In the genomic region with DNA sequence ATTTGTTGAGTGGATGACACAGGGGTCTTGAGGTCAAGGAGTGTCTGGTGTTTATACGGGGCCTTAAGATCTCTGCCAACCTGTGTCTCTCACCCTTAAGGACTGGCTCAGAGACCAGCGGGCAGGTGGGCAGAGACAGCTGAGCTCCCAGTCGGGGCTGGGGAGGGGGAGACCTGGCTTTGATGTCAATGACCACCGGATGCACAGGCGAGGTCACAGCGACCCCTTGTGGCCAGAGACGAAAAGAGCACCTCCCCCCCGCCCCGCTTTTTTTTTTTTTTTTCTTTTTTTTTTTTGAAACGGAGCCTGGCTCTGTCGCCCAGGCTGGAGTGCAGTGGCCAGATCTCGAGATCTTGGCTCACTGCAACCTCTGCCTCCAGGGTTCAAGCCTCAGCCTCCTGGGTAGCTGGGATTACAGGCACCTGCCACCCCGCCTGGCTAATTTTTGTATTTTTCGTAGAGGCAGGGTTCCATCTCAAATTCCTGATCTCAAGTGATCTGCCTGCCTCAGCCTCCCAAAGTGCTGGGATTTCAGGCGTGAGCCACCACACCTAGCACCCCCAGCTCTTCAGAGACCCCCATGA, we compare ENCODE assay signal across 9 cellular contexts. TPM values are rescaled to one million over a fixed set of nuclear protein-coding genes. Genes with fewer than 3 reads are reported as not detected.
A peak's percentile ranks its signal among the peaks of the same experiment; 100 is the strongest.
DNase-seq lines count a peak whose midpoint lies in the region; ATAC-seq and TF ChIP-seq lines count a peak whose summit lies in the region.
"Had no signal": no experiment of that assay in that cellular context is flagged by ENCODE, and none has a peak within 500 bp of the region (broad histone marks: within the 10 kb centered on the region; RNA-seq: fewer than 3 reads in every experiment).

No MANE protein-coding gene starts in this region.

- peaks cover 20% of the 10 kb centered on the region for H3K4me1 Mint-ChIP-seq in activated naive CD4-positive, alpha-beta T cell treated with anti-CD3 and anti-CD28 coated beads for 36 hours (ENCODE audit: low read depth)
- peaks cover 6% of the 10 kb centered on the region for H3K4me1 Mint-ChIP-seq in type B pancreatic cell (ENCODE audit: unreplicated experiment)

- no peaks in the 10 kb centered on the region for H3K9me3 Mint-ChIP-seq in activated naive CD4-positive, alpha-beta T cell treated with anti-CD3 and anti-CD28 coated beads for 36 hours
- H3K9me3 Mint-ChIP-seq in type B pancreatic cell: no peaks in the 10 kb centered on the region
- H3K9me3 Mint-ChIP-seq: naive B cell had no signal

- peaks cover 13% of the 10 kb centered on the region for H3K36me3 Mint-ChIP-seq in activated naive CD4-positive, alpha-beta T cell treated with anti-CD3 and anti-CD28 coated beads for 36 hours (ENCODE audit: low read depth)
- H3K36me3 Mint-ChIP-seq in type B pancreatic cell: peaks cover 4% of the 10 kb centered on the region

- DNase-seq in NCI-H82 (lab: John Stamatoyannopoulos, UW): peak; percentile 36
- no peak for DNase-seq in NCI-H82 treated with DMSO at 0.1 percent for 48 hours (lab: John Stamatoyannopoulos, UW; ENCODE audit: unreplicated experiment)
- peak; percentile 60 for DNase-seq in activated naive CD4-positive, alpha-beta T cell treated with anti-CD3 and anti-CD28 coated beads for 36 hours
- DNase-seq in islet precursor cell: peak; percentile 68
- DNase-seq in type B pancreatic cell (ENCODE audit: extremely low spot score, unreplicated experiment): no peak
- DNase-seq: naive B cell had no signal

- no peak overlapping the region for H3K27ac Mint-ChIP-seq in activated naive CD4-positive, alpha-beta T cell treated with anti-CD3 and anti-CD28 coated beads for 36 hours
- H3K27ac Mint-ChIP-seq in type B pancreatic cell: no peak overlapping the region

- H3K27me3 Mint-ChIP-seq in activated naive CD4-positive, alpha-beta T cell treated with anti-CD3 and anti-CD28 coated beads for 36 hours (ENCODE audit: low read depth): no peaks in the 10 kb centered on the region
- H3K27me3 Mint-ChIP-seq in type B pancreatic cell: no peaks in the 10 kb centered on the region
- H3K27me3 Mint-ChIP-seq: naive B cell had no signal

- ATAC-seq in GM21576 (IDR thresholded peaks at IDR 0.05; ENCODE audit: unreplicated experiment): no peak
- no peak for ATAC-seq in GM21515 (IDR thresholded peaks at IDR 0.05; ENCODE audit: unreplicated experiment)

- H3K4me3 Mint-ChIP-seq in activated naive CD4-positive, alpha-beta T cell treated with anti-CD3 and anti-CD28 coated beads for 36 hours: no peak overlapping the region
- H3K4me3 Mint-ChIP-seq in type B pancreatic cell: no peak overlapping the region

- intact Hi-C loops in activated naive CD4-positive, alpha-beta T cell treated with anti-CD3 and anti-CD28 coated beads for 36 hours (cut with micrococcal nuclease): loop anchor here (1.0 kb wide), 1 partner anchor 164 kb away; no protein-coding TSS in a partner anchor

- TF ChIP-seq CTCF in LNCAP (IDR thresholded peaks at IDR 0.05) (peak; percentile 77), type B pancreatic cell (conservative IDR thresholded peaks at IDR 0.05) (peak; percentile 84)

- CTCF ChIA-PET in activated naive CD4-positive, alpha-beta T cell treated with anti-CD3 and anti-CD28 coated beads for 36 hours (lab: Charles Lee): interaction anchor here (0.6 to 3.1 kb wide), 3 partner anchors 74 to 1250 kb away, joined by 3 to 22 read pairs (median 5); no protein-coding TSS in a partner anchor

RNA-seq across cellular contexts. Expression of a gene that starts 12.1 kb away (rescaled TPM):
- under 1 TPM; 0.69 to 0.79 TPM for total RNA-seq in activated naive CD4-positive, alpha-beta T cell treated with anti-CD3 and anti-CD28 coated beads for 36 hours
- total RNA-seq in type B pancreatic cell (ENCODE audit: low replicate concordance): 0.29 and 0.43 TPM in 2 replicates

RNA-seq across cellular contexts. Expression of a gene that starts 13.4 kb away (rescaled TPM):
- 1 to 10 TPM; 9.2 to 9.9 TPM for total RNA-seq in activated naive CD4-positive, alpha-beta T cell treated with anti-CD3 and anti-CD28 coated beads for 36 hours
- total RNA-seq in type B pancreatic cell (ENCODE audit: low replicate concordance): 8.4 and 9.3 TPM in 2 replicates

RNA-seq across cellular contexts. Expression of a gene that starts 29.9 kb away (rescaled TPM):
- total RNA-seq in activated naive CD4-positive, alpha-beta T cell treated with anti-CD3 and anti-CD28 coated beads for 36 hours: not detected
- total RNA-seq in type B pancreatic cell (ENCODE audit: low replicate concordance): 1.5 and 4.7 TPM in 2 replicates

RNA-seq across cellular contexts. Expression of a gene that starts 29.9 kb away (rescaled TPM):
- 1 to 10 TPM; 1.7 to 1.9 TPM for total RNA-seq in activated naive CD4-positive, alpha-beta T cell treated with anti-CD3 and anti-CD28 coated beads for 36 hours
- not detected in 2 replicates for total RNA-seq in type B pancreatic cell (ENCODE audit: low replicate concordance)

RNA-seq across cellular contexts. Expression of a gene that starts 47.3 kb away (rescaled TPM):
- total RNA-seq in activated naive CD4-positive, alpha-beta T cell treated with anti-CD3 and anti-CD28 coated beads for 36 hours: not detected
- not detected in 2 replicates for total RNA-seq in type B pancreatic cell (ENCODE audit: low replicate concordance)

Comparison
In these comparisons a context has a peak if more than half of its experiments do, and no peak if none do; other contexts are left out.
1. DNase-seq: peak in NCI-H82 (single experiment), activated naive CD4-positive, alpha-beta T cell treated with anti-CD3 and anti-CD28 coated beads for 36 hours (single experiment) and islet precursor cell (single experiment); none in NCI-H82 treated with DMSO at 0.1 percent for 48 hours (single experiment) and type B pancreatic cell (single experiment).